ENCODE assay signal across 8 cellular contexts in the genomic region with DNA sequence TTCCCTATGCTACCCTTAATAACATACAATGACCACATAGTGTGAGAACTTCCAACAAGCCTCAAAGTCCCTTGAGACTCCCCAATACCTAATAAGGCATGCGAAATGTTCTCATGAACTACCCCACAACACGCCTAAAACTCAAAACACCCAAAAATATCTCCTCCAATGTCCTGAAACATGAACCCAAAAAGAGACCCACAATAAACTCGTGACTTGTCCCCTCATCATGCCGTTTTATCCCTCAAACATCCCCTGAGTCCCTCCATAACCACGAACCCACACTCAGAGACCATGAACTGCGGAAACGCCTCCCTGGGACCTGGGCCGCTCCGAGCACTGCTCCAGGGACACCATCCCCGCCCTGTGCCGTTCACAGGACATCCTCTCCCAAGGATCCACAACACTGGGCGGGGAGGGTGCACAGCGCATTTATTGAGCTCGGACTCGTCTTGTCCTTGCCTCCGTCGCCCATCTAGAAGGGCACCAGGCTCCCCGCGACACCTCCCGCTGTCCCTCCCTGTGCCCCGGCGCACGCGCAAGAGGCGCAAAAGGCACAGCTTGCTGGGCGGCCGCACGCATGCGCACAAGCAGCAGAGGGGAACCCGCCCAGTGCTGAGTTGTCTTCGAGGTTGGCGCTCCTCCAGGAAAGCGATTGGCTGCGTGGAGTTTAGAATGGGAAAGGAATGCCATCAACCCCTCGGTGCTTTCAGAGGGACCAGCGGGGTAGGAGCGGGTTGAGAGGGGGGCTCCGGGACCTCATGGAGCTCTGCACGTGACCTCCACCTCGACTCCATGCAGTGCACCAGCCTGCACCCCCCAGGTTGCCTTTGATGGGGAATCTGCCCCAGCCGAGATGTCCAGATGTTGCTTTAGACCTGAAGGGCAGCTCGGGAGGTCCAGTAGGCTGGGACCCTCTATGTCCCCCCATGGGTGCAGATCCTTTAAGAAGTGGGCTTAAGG. TPM values are rescaled to one million over a fixed set of nuclear protein-coding genes. Genes with fewer than 3 reads are reported as not detected.
A peak's percentile ranks its signal among the peaks of the same experiment; 100 is the strongest.
DNase-seq lines count a peak whose midpoint lies in the region; ATAC-seq and TF ChIP-seq lines count a peak whose summit lies in the region.

No MANE protein-coding gene starts in this region.

- DNase-seq in D341Med (ENCODE audit: low spot score) = peak; percentile 91
- DNase-seq in GM23248 = peak; percentile 98
- peak; percentile 66 for DNase-seq in NCI-H2029 treated with DMSO at 0.1 percent for 48 hours (lab: John Stamatoyannopoulos, UW)
- peak; percentile 76 for DNase-seq in activated CD4-positive, CD25-positive, alpha-beta regulatory T cell treated with anti-CD3 and anti-CD28 coated beads, Interleukin-2, amount 50 U/mL, for 16 hours (ENCODE audit: low read depth, low spot score)
- peak; percentile 93 to 95 for DNase-seq in cardiac fibroblast (ENCODE audit: low read depth in 2 of 2)
- DNase-seq in stimulated activated CD4-positive, alpha-beta T cell treated with anti-CD3 and anti-CD28 coated beads, Interleukin-1b, Interleukin-23, amount 100 ng/mL, for 48 hours = peak; percentile 89

- H3K36me3 ChIP-seq in GM23248 (ENCODE audit: low read depth) = no peaks in the 10 kb centered on the region

- H3K4me3 ChIP-seq in GM23248 (peak overlapping the region; percentile 79), cardiac fibroblast (replicated peaks in 1 of 2; ENCODE audit: low read depth in 2 of 2, low read length in 2 of 2) (peak overlapping the region; percentile 65 to 67)

- in situ Hi-C loops in GM23248 (cut with MboI) = no loop called here

- H2AFZ ChIP-seq in GM23248 = peak overlapping the region; percentile 88

- no peaks in the 10 kb centered on the region for H4K20me1 ChIP-seq in GM23248 (ENCODE audit: insufficient read depth)

- no peak for ATAC-seq in HG02852 (IDR thresholded peaks at IDR 0.05; ENCODE audit: unreplicated experiment)

- peak overlapping the region; percentile 85 for H3K9ac ChIP-seq in GM23248

- no peaks in the 10 kb centered on the region for H3F3A ChIP-seq in GM23248 (ENCODE audit: insufficient read depth)

- H3K9me2 ChIP-seq in GM23248 (ENCODE audit: insufficient read depth) = no peaks in the 10 kb centered on the region

- no peaks in the 10 kb centered on the region for H3K27me3 ChIP-seq in GM23248 (replicated peaks; ENCODE audit: insufficient read depth)
- no peaks in the 10 kb centered on the region for H3K27me3 ChIP-seq in layer of hippocampus (ENCODE audit: control insufficient read depth, insufficient read depth, low read length)

- no peaks in the 10 kb centered on the region for H3K79me2 ChIP-seq in GM23248 (ENCODE audit: insufficient read depth)

- H3K4me2 ChIP-seq in GM23248 (ENCODE audit: unreplicated experiment) = peak overlapping the region; percentile 79

- no peaks in the 10 kb centered on the region for H3K9me3 ChIP-seq in GM23248 (ENCODE audit: low read depth)

- H3K27ac ChIP-seq in GM23248 (peak overlapping the region; percentile 71), layer of hippocampus (ENCODE audit: low read depth, low read length) (peak overlapping the region; percentile 100)

- WGBS in GM23248 (ENCODE audit: low coverage in 1 of 2, low lambda C conversion rate in 2 of 2, missing lambda C conversion rate in 2 of 2), 2 experiments = 2 to 3% methylated on average over 42 of the region's 42 CpGs

- peaks cover 20% of the 10 kb centered on the region for H3K4me1 ChIP-seq in GM23248 (ENCODE audit: insufficient read depth)

- no peak for TF ChIP-seq CTCF in cardiac fibroblast (IDR thresholded peaks at IDR 0.05; ENCODE audit: low read depth, low read length)

RNA-seq across cellular contexts. Expression of a gene that starts 8.8 kb away (rescaled TPM):
- not detected in 2 replicates for total RNA-seq in GM23248 (2014; rRNA removed; shearing (Covaris generic))
- polyA plus RNA-seq in GM23248 (2016; fragmentation: Nextera tagmentation; extraction: Ambion mirVana) = not detected in 2 replicates

RNA-seq across cellular contexts. Expression of a gene that starts 10.5 kb away (rescaled TPM):
- 0.86 TPM in 1 of 2 replicates, not detected in the other for total RNA-seq in GM23248 (2014; rRNA removed; shearing (Covaris generic))
- 0.06 and 0.49 TPM in 2 replicates for polyA plus RNA-seq in GM23248 (2016; fragmentation: Nextera tagmentation; extraction: Ambion mirVana)

RNA-seq across cellular contexts. Expression of a gene that starts 14.2 kb away (rescaled TPM):
- total RNA-seq in GM23248 (2014; rRNA removed; shearing (Covaris generic)) = 0.43 TPM in 1 of 2 replicates, not detected in the other
- polyA plus RNA-seq in GM23248 (2016; fragmentation: Nextera tagmentation; extraction: Ambion mirVana) = 1.2 and 1.9 TPM in 2 replicates

RNA-seq across cellular contexts. Expression of a gene that starts 18.7 kb away (rescaled TPM):
- total RNA-seq in GM23248 (2014; rRNA removed; shearing (Covaris generic)) = not detected in 2 replicates
- polyA plus RNA-seq in GM23248 (2016; fragmentation: Nextera tagmentation; extraction: Ambion mirVana) = not detected in 2 replicates

RNA-seq across cellular contexts. Expression of a gene that starts 30.2 kb away (rescaled TPM):
- 209 and 233 TPM in 2 replicates for total RNA-seq in GM23248 (2014; rRNA removed; shearing (Covaris generic))
- 496 and 515 TPM in 2 replicates for polyA plus RNA-seq in GM23248 (2016; fragmentation: Nextera tagmentation; extraction: Ambion mirVana)
